Comparison of ENCODE assay signal across 8 cellular contexts in genomic region chrX:65750674-65751469, GRCh38.
DNase-seq lines count a peak whose midpoint lies in the region; ATAC-seq and TF ChIP-seq lines count a peak whose summit lies in the region.

No MANE protein-coding gene starts in this region.

- ATAC-seq in GM19463 (IDR thresholded peaks at IDR 0.05; ENCODE audit: unreplicated experiment) (peak; percentile 90), HG03457 (IDR thresholded peaks at IDR 0.05; ENCODE audit: unreplicated experiment) (peak; percentile 88)

- peaks cover 59% of the 10 kb centered on the region for H3K4me1 Mint-ChIP-seq in activated T-cell treated with anti-CD3 and anti-CD28 coated beads, Interleukin-2, amount 50 U/mL, for 24 hours (ENCODE audit: low read depth)

- peaks cover 22% of the 10 kb centered on the region for H3K27me3 Mint-ChIP-seq in activated T-cell treated with anti-CD3 and anti-CD28 coated beads, Interleukin-2, amount 50 U/mL, for 24 hours

- DNase-seq in CD1c-positive myeloid dendritic cell (ENCODE audit: extremely low spot score): peak; percentile 3
- DNase-seq in activated T-cell treated with anti-CD3 and anti-CD28 coated beads, Interleukin-2, amount 50 U/mL, for 24 hours: no peak
- DNase-seq in NCI-H187 treated with DMSO at 0.1 percent for 48 hours (lab: John Stamatoyannopoulos, UW): no peak
- DNase-seq in GM13976 (ENCODE audit: low spot score): no peak
- DNase-seq in GM19240 (ENCODE audit: insufficient read length, low spot score): no peak
- DNase-seq in HPDE6-E6E7 (ENCODE audit: extremely low spot score): no peak

- in situ Hi-C loops in GM13976 (cut with MboI; ENCODE audit: low sequenced_read_pairs, unreplicated experiment): no loop called here

- no peak overlapping the region for H3K4me3 Mint-ChIP-seq in activated T-cell treated with anti-CD3 and anti-CD28 coated beads, Interleukin-2, amount 50 U/mL, for 24 hours

- TF ChIP-seq CTCF in GM13976 (IDR thresholded peaks at IDR 0.05; ENCODE audit: borderline replicate concordance, control extremely low read depth, extremely low read depth, insufficient read depth, missing control alignments): no peak

- H3K27ac Mint-ChIP-seq in activated T-cell treated with anti-CD3 and anti-CD28 coated beads, Interleukin-2, amount 50 U/mL, for 24 hours: peak overlapping the region; percentile 69

- no peaks in the 10 kb centered on the region for H3K9me3 Mint-ChIP-seq in activated T-cell treated with anti-CD3 and anti-CD28 coated beads, Interleukin-2, amount 50 U/mL, for 24 hours

- peaks cover 2% of the 10 kb centered on the region for H3K36me3 Mint-ChIP-seq in activated T-cell treated with anti-CD3 and anti-CD28 coated beads, Interleukin-2, amount 50 U/mL, for 24 hours (ENCODE audit: low read depth)
